Comparison of ENCODE assay signal across 21 cellular contexts in genomic region chr5:179322071-179323025, GRCh38. TPM values are rescaled to one million over a fixed set of nuclear protein-coding genes. Genes with fewer than 3 reads are reported as not detected.
A peak's percentile ranks its signal among the peaks of the same experiment; 100 is the strongest.
DNase-seq lines count a peak whose midpoint lies in the region; ATAC-seq, FAIRE-seq and TF ChIP-seq lines count a peak whose summit lies in the region.
"Had no signal": no experiment of that assay in that cellular context is flagged by ENCODE, and none has a peak within 500 bp of the region (broad histone marks: within the 10 kb centered on the region; RNA-seq: fewer than 3 reads in every experiment).

No MANE protein-coding gene starts in this region.

- no peak overlapping the region for H3K4me3 Mint-ChIP-seq in CD14-positive monocyte
- H3K4me3 Mint-ChIP-seq: activated CD8-positive, alpha-beta T cell treated with anti-CD3 and anti-CD28 coated beads for 36 hours; activated naive CD4-positive, alpha-beta T cell treated with anti-CD3 and anti-CD28 coated beads, Interleukin-2, amount 50 U/mL, for 24 hours; activated T-cell treated with anti-CD3 and anti-CD28 coated beads, Interleukin-2, amount 50 U/mL, for 4 hours; GM23338; stimulated activated naive CD8-positive, alpha-beta T cell treated with anti-CD3 and anti-CD28 coated beads, Interleukin-15, Interleukin-2, amounts not matched to agents 100 ng/mL and 50 ng/mL, for 24 hours; T-helper 1 cell treated with Interleukin-12 subunit alpha and Interleukin-12 subunit beta and Interleukin-4 antibody, amounts not matched to agents 30 μg/mL and 1 μg/mL, for 36 hours had no signal

- H3K27ac ChIP-seq in IMR-90 (ENCODE audit: insufficient read depth, low read length) (no peak overlapping the region), kidney (ENCODE audit: low read depth in 2 of 2, low read length in 2 of 2) (no peak overlapping the region), sigmoid colon (no peak overlapping the region), breast epithelium (peak overlapping the region in 1 of 2 donors; percentile 35)
- H3K27ac ChIP-seq: coronary artery, foreskin keratinocyte had no signal

- peak overlapping the region; percentile 30; the same call in 1 of the 2 replicates for H2AK5ac ChIP-seq in IMR-90 (ENCODE audit: low read depth, low read length)

- H3K9me3 ChIP-seq in IMR-90 (ENCODE audit: control insufficient read depth, insufficient read depth, low read length) (no peaks in the 10 kb centered on the region), kidney (ENCODE audit: control insufficient read depth in 1 of 2, low read length in 2 of 2) (no peaks in the 10 kb centered on the region), sigmoid colon (no peaks in the 10 kb centered on the region), breast epithelium (no peaks in the 10 kb centered on the region)

- no peak overlapping the region for H2BK20ac ChIP-seq in IMR-90 (ENCODE audit: low read depth, low read length)

- H3K23ac ChIP-seq in IMR-90 (ENCODE audit: low read depth, low read length), result no peak overlapping the region

- H4K5ac ChIP-seq in IMR-90 (ENCODE audit: low read depth, low read length), result no peak overlapping the region

- H2BK15ac ChIP-seq in IMR-90 (ENCODE audit: low read depth, low read length), result no peak overlapping the region

- H3K9ac ChIP-seq in IMR-90 (ENCODE audit: low read depth, low read length) (no peak overlapping the region), kidney (ENCODE audit: low read length in 2 of 2) (no peak overlapping the region)

- intact Hi-C loops in CD14-positive monocyte (cut with micrococcal nuclease) (no loop called here), IMR-90 (cut with micrococcal nuclease) (no loop called here), kidney (cut with DNase I) (no loop called here), sigmoid colon (cut with DNase I) (no loop called here), breast epithelium (cut with DNase I; ENCODE audit: low total_unique reads) (no loop called here)

- no peak overlapping the region for H4K91ac ChIP-seq in IMR-90 (ENCODE audit: insufficient read depth, low read depth, low read length)

- no peaks in the 10 kb centered on the region for H3K36me3 ChIP-seq in IMR-90 (ENCODE audit: control insufficient read depth, insufficient read depth, low read length)
- H3K36me3 ChIP-seq in kidney (ENCODE audit: control insufficient read depth in 1 of 2, insufficient read depth in 2 of 2, low read length in 2 of 2), result no peaks in the 10 kb centered on the region
- no peaks in the 10 kb centered on the region for H3K36me3 ChIP-seq in sigmoid colon
- H3K36me3 ChIP-seq in breast epithelium, result no peaks in the 10 kb centered on the region

- H3K56ac ChIP-seq in IMR-90 (ENCODE audit: extremely low read depth, insufficient read depth, low read length), result no peak overlapping the region

- H3K18ac ChIP-seq in IMR-90 (ENCODE audit: low read depth, low read length), result no peak overlapping the region

- peaks cover 36% of the 10 kb centered on the region for H3K9me1 ChIP-seq in IMR-90 (ENCODE audit: insufficient read depth, low read length)

- POLR2A ChIA-PET in IMR-90 (lab: Charles Lee; ENCODE audit: unreplicated experiment), result no interaction called here

- H3K9me3 Mint-ChIP-seq in CD14-positive monocyte, result peaks cover 0 to 3% (median 0%) of the 10 kb centered on the region in 7 donors
- H3K9me3 Mint-ChIP-seq: activated CD8-positive, alpha-beta T cell treated with anti-CD3 and anti-CD28 coated beads for 36 hours; activated naive CD4-positive, alpha-beta T cell treated with anti-CD3 and anti-CD28 coated beads, Interleukin-2, amount 50 U/mL, for 24 hours; activated T-cell treated with anti-CD3 and anti-CD28 coated beads, Interleukin-2, amount 50 U/mL, for 4 hours; GM23338; stimulated activated naive CD8-positive, alpha-beta T cell treated with anti-CD3 and anti-CD28 coated beads, Interleukin-15, Interleukin-2, amounts not matched to agents 100 ng/mL and 50 ng/mL, for 24 hours; T-helper 1 cell treated with Interleukin-12 subunit alpha and Interleukin-12 subunit beta and Interleukin-4 antibody, amounts not matched to agents 30 μg/mL and 1 μg/mL, for 36 hours had no signal

- no peaks in the 10 kb centered on the region for H3K36me3 Mint-ChIP-seq in CD14-positive monocyte
- H3K36me3 Mint-ChIP-seq: activated naive CD4-positive, alpha-beta T cell treated with anti-CD3 and anti-CD28 coated beads, Interleukin-2, amount 50 U/mL, for 24 hours had no signal

- TF ChIP-seq RAD21 in IMR-90 (IDR thresholded peaks at IDR 0.05; ENCODE audit: low read length), result no peak

- TF ChIP-seq POLR2A in IMR-90 (IDR thresholded peaks at IDR 0.05; ENCODE audit: low read depth, low read length), result no peak
- TF ChIP-seq POLR2A in sigmoid colon (IDR thresholded peaks at IDR 0.05), result no peak
- TF ChIP-seq POLR2A in breast epithelium (IDR thresholded peaks at IDR 0.05), result no peak

- ATAC-seq in IMR-90 (ENCODE audit: low read depth), result no peak
- ATAC-seq: activated CD8-positive, alpha-beta T cell treated with anti-CD3 and anti-CD28 coated beads for 36 hours; activated T-cell treated with anti-CD3 and anti-CD28 coated beads, Interleukin-2, amount 50 U/mL, for 4 hours; foreskin keratinocyte; GM23338; left colon had no signal

- TF ChIP-seq CTCF in CD14-positive monocyte (IDR thresholded peaks at IDR 0.05), result no peak
- TF ChIP-seq CTCF in IMR-90 (conservative IDR thresholded peaks at IDR 0.05; ENCODE audit: low read depth, low read length), result no peak
- TF ChIP-seq CTCF in kidney (IDR thresholded peaks at IDR 0.05; ENCODE audit: borderline replicate concordance, extremely low read depth, insufficient read depth), result no peak
- TF ChIP-seq CTCF in sigmoid colon (IDR thresholded peaks at IDR 0.05), result no peak
- no peak for TF ChIP-seq CTCF in GM10266 (IDR thresholded peaks at IDR 0.05; ENCODE audit: control insufficient read depth, insufficient read depth, low read depth, missing control alignments)
- no peak for TF ChIP-seq CTCF in breast epithelium (IDR thresholded peaks at IDR 0.05)

- no peak overlapping the region for H3K4me2 ChIP-seq in IMR-90 (ENCODE audit: low read depth, low read length)
- H3K4me2 ChIP-seq: GM23338 had no signal

- no peak overlapping the region for H2BK120ac ChIP-seq in IMR-90 (ENCODE audit: low read depth, low read length)

- H2AFZ ChIP-seq in IMR-90 (replicated peaks; ENCODE audit: low read length, poor library complexity), result peak overlapping the region; percentile 65
- H2AFZ ChIP-seq: GM23338 had no signal

- FAIRE-seq in kidney (lab: Jason Lieb, UNC), result no peak

- peak overlapping the region; percentile 24 for H2AK9ac ChIP-seq in IMR-90 (replicated peaks; ENCODE audit: low read depth, low read length, poor library complexity)

- DNase-seq in CD14-positive monocyte (ENCODE audit: low spot score) (peak; percentile 43), IMR-90 (no peak), kidney (peak; percentile 54), sigmoid colon (peak; percentile 64), GM10266 (ENCODE audit: extremely low spot score) (no peak), SKM-1 (lab: John Stamatoyannopoulos, UW; ENCODE audit: unreplicated experiment) (no peak), breast epithelium (ENCODE audit: low spot score in 2 of 2) (no peak)
- DNase-seq: activated CD8-positive, alpha-beta T cell treated with anti-CD3 and anti-CD28 coated beads for 36 hours; activated T-cell treated with anti-CD3 and anti-CD28 coated beads, Interleukin-2, amount 50 U/mL, for 4 hours; Calu3; foreskin keratinocyte; left colon; occipital lobe; SIG-M5; stimulated activated CD4-positive, alpha-beta T cell treated with anti-CD3 and anti-CD28 coated beads, Interleukin-1b, Interleukin-23, amount 100 ng/mL, for 48 hours; trophoblast cell had no signal

- H3K4me3 ChIP-seq in IMR-90 (ENCODE audit: insufficient read depth, low read depth, low read length), result no peak overlapping the region
- no peak overlapping the region for H3K4me3 ChIP-seq in kidney (ENCODE audit: low read length in 2 of 2)
- H3K4me3 ChIP-seq in sigmoid colon, result no peak overlapping the region
- no peak overlapping the region for H3K4me3 ChIP-seq in breast epithelium
- H3K4me3 ChIP-seq: coronary artery, GM23338 had no signal

- no peaks in the 10 kb centered on the region for H3K4me1 Mint-ChIP-seq in CD14-positive monocyte
- H3K4me1 Mint-ChIP-seq: activated naive CD4-positive, alpha-beta T cell treated with anti-CD3 and anti-CD28 coated beads, Interleukin-2, amount 50 U/mL, for 24 hours had no signal

- no peak overlapping the region for H3K4ac ChIP-seq in IMR-90 (ENCODE audit: low read depth, low read length)

- H2BK5ac ChIP-seq in IMR-90 (ENCODE audit: low read depth, low read length, poor library complexity, severe bottlenecking), result no peak overlapping the region

- dilution Hi-C loops in IMR-90 (cut with HindIII; ENCODE audit: low sequenced_read_pairs, unreplicated experiment), result no loop called here

- no TSS peak for BruUV-seq in IMR-90 (replicated peaks; lab: Mats Ljungman, UMichigan)

- TF ChIP-seq EP300 in sigmoid colon (IDR thresholded peaks at IDR 0.05), result no peak

- H3K27me3 ChIP-seq in IMR-90 (ENCODE audit: control insufficient read depth, insufficient read depth, low read length) (no peaks in the 10 kb centered on the region), sigmoid colon (no peaks in the 10 kb centered on the region), breast epithelium (no peaks in the 10 kb centered on the region)
- H3K27me3 ChIP-seq: foreskin keratinocyte had no signal

- H4K20me1 ChIP-seq in IMR-90 (ENCODE audit: insufficient read depth, low read length), result peaks cover 38% of the 10 kb centered on the region

- H3K27me3 Mint-ChIP-seq in CD14-positive monocyte (ENCODE audit: low read depth in 3 of 3), result peaks cover 4 to 12% (median 8%) of the 10 kb centered on the region in 3 donors
- H3K27me3 Mint-ChIP-seq: stimulated activated naive CD8-positive, alpha-beta T cell treated with anti-CD3 and anti-CD28 coated beads, Interleukin-15, Interleukin-2, amounts not matched to agents 100 ng/mL and 50 ng/mL, for 24 hours had no signal

- H4K8ac ChIP-seq in IMR-90 (ENCODE audit: low read depth in 2 of 2, low read length in 2 of 2), result peak overlapping the region in 1 of 2 experiments; percentile 13; a peak in 1 of 4 replicates

- no peak overlapping the region for H3K27ac Mint-ChIP-seq in CD14-positive monocyte
- H3K27ac Mint-ChIP-seq: activated CD8-positive, alpha-beta T cell treated with anti-CD3 and anti-CD28 coated beads for 36 hours; activated naive CD4-positive, alpha-beta T cell treated with anti-CD3 and anti-CD28 coated beads, Interleukin-2, amount 50 U/mL, for 24 hours; GM23338; stimulated activated naive CD8-positive, alpha-beta T cell treated with anti-CD3 and anti-CD28 coated beads, Interleukin-15, Interleukin-2, amounts not matched to agents 100 ng/mL and 50 ng/mL, for 24 hours; T-helper 1 cell treated with Interleukin-12 subunit alpha and Interleukin-12 subunit beta and Interleukin-4 antibody, amounts not matched to agents 30 μg/mL and 1 μg/mL, for 36 hours had no signal

- in situ Hi-C loops in IMR-90 (cut with MboI; ENCODE audit: low sequenced_read_pairs), result no loop called here

- peaks cover 28 to 91% of the 10 kb centered on the region in 2 experiments for H3K79me1 ChIP-seq in IMR-90 (ENCODE audit: low read depth in 1 of 2, low read length in 2 of 2)

- WGBS in IMR-90 (ENCODE audit: extremely low coverage in 2 of 2, insufficient read length in 1 of 2), 2 experiments, result 71% methylated on average over 15 of the region's 32 CpGs; no CpG with 5 or more reads in 1 of the 2 experiments
- WGBS in sigmoid colon, 2 donors, result 76 to 83% methylated on average over 32 of the region's 32 CpGs

- 0 out of 2 replicates have a peak overlapping the region, but pooled peaks have one; percentile 11 for H3K14ac ChIP-seq in IMR-90 (replicated peaks; ENCODE audit: low read depth, low read length)

- peaks cover 17% of the 10 kb centered on the region for H3K4me1 ChIP-seq in IMR-90 (ENCODE audit: control insufficient read depth, insufficient read depth, low read length)
- H3K4me1 ChIP-seq in kidney (ENCODE audit: control insufficient read depth in 1 of 2, insufficient read depth in 1 of 2, low read depth in 1 of 2, low read length in 2 of 2), result peaks cover 0 to 2% of the 10 kb centered on the region in 2 donors
- H3K4me1 ChIP-seq in sigmoid colon, result peaks cover 0 to 15% (median 7%) of the 10 kb centered on the region in 4 donors
- H3K4me1 ChIP-seq in breast epithelium, result peaks cover 0 to 4% of the 10 kb centered on the region in 2 donors
- H3K4me1 ChIP-seq: foreskin keratinocyte had no signal

- CTCF ChIA-PET in IMR-90 (lab: Yijun Ruan, JAX), result no interaction called here

RNA-seq across cellular contexts. Expression of gene ADAMTS2, which starts 22.9 kb away (rescaled TPM):
- under 1 TPM in 1 of 2 donors, not detected in 1; 0.74 TPM for polyA plus RNA-seq in CD14-positive monocyte
- total RNA-seq in IMR-90 (2012; rRNA removed), result 18.3 and 19.0 TPM in 2 replicates
- 58.8 and 68.2 TPM in 2 replicates for polyA plus RNA-seq in IMR-90 (2012; rRNA removed)
- 45.1 and 77.2 TPM in 2 replicates for polyA plus RNA-seq in IMR-90 (2012; cell fraction: cytosol; rRNA removed)
- polyA plus RNA-seq in IMR-90 (2012; cell fraction: nucleus; rRNA removed; ENCODE audit: low replicate concordance), result 77.0 and 118 TPM in 2 replicates
- total RNA-seq in kidney, result 13.6 TPM
- 2.0 TPM for polyA plus RNA-seq in kidney (ENCODE audit: insufficient read depth, low read depth, low replicate concordance)
- 10 to 100 TPM in 3 of 4 donors, 1 to 10 TPM in 1; 9.2 to 33.2 (median 14.6) TPM for total RNA-seq in sigmoid colon
- polyA plus RNA-seq in sigmoid colon, result 1 to 10 TPM in 2 of 3 donors, under 1 TPM in 1; 0.69 to 5.9 (median 1.2) TPM
- 10 to 100 TPM; 11.3 to 51.8 (median 19.7) TPM for total RNA-seq in breast epithelium
- total RNA-seq: activated CD8-positive, alpha-beta T cell treated with anti-CD3 and anti-CD28 coated beads for 36 hours; Calu3; foreskin keratinocyte had no signal
- polyA plus RNA-seq: foreskin keratinocyte had no signal

Comparison
In these comparisons a context has a peak if more than half of its experiments do, and no peak if none do; other contexts are left out.
1. DNase-seq: peak in CD14-positive monocyte (single experiment), kidney (single experiment) and sigmoid colon (single experiment); none in IMR-90 (single experiment), GM10266 (single experiment), SKM-1 (single experiment) and breast epithelium (0 of 2).